3 cellular contexts compared by ENCODE assay signal in the genomic region with DNA sequence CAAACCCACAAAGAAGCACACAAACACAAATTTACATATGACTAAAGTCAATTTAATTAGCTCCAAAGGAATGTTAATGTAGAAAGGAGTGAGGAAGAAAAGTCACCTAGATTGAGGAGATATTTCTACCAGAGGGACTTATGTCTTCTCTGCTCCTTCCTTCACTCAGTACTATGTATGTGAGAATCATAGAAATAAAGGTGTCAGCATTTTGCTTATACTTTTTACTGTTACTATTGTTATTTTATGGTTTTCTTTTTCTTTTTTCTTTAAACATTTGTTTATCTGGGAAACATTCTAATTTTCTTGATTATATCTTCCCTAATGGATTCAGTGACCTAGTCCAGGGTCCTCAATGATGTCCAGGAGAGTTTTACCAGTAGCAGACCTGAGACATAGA.
TF ChIP-seq lines count a peak whose summit lies in the region.

No MANE protein-coding gene starts in this region.

TF ChIP-seq in HepG2, 621 proteins besides CTCF, POLR2A, EP300 and RAD21:
- TF ChIP-seq ADNP (CRISPR knock-in tag; IDR thresholded peaks at IDR 0.05) (no peak), ZNF550 (CRISPR knock-in tag; IDR thresholded peaks at IDR 0.05; ENCODE audit: borderline replicate concordance) (no peak), ZNF678 (CRISPR knock-in tag; IDR thresholded peaks at IDR 0.05) (no peak), ZFP36L2 (CRISPR knock-in tag; IDR thresholded peaks at IDR 0.05) (no peak), MAFK (conservative IDR thresholded peaks at IDR 0.05 in 1 of 2, IDR thresholded peaks at IDR 0.05 in 1 of 2; ENCODE audit: low read length in 2 of 2) (peak; percentile 12 to 53; a peak in 3 of 4 replicates)
- TF ChIP-seq, protein P1, sequence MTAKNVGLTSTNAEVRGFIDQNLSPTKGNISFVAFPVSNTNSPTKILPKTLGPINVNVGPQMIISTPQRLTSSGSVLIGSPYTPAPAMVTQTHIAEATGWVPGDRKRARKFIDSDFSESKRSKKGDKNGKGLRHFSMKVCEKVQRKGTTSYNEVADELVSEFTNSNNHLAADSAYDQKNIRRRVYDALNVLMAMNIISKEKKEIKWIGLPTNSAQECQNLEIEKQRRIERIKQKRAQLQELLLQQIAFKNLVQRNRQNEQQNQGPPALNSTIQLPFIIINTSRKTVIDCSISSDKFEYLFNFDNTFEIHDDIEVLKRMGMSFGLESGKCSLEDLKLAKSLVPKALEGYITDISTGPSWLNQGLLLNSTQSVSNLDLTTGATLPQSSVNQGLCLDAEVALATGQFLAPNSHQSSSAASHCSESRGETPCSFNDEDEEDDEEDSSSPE (CRISPR knock-in tag; IDR thresholded peaks at IDR 0.05): no peak

TF ChIP-seq in IMR-90, 13 proteins besides CTCF, POLR2A, EP300 and RAD21:
- TF ChIP-seq NFE2L2 (IDR thresholded peaks at IDR 0.05; ENCODE audit: low read depth, low read length): no peak
- TF ChIP-seq MAFK (IDR thresholded peaks at IDR 0.05; ENCODE audit: low read depth, low read length): peak; percentile 20; the same call in 1 of the 2 replicates

TF ChIP-seq in K562, 482 proteins besides CTCF, POLR2A, EP300 and RAD21:
- TF ChIP-seq, protein P2, sequence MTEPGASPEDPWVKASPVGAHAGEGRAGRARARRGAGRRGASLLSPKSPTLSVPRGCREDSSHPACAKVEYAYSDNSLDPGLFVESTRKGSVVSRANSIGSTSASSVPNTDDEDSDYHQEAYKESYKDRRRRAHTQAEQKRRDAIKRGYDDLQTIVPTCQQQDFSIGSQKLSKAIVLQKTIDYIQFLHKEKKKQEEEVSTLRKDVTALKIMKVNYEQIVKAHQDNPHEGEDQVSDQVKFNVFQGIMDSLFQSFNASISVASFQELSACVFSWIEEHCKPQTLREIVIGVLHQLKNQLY (CRISPR knock-in tag; conservative IDR thresholded peaks at IDR 0.05): no peak
- TF ChIP-seq ZNF316 (IDR thresholded peaks at IDR 0.05) (peak; percentile 59), MAFG (tag; conservative IDR thresholded peaks at IDR 0.05) (0 out of 2 replicates have a peak, but pooled peaks have one; percentile 6)
TF ChIP-seq in K562: peak in this region for 2.
